In the genomic region with DNA sequence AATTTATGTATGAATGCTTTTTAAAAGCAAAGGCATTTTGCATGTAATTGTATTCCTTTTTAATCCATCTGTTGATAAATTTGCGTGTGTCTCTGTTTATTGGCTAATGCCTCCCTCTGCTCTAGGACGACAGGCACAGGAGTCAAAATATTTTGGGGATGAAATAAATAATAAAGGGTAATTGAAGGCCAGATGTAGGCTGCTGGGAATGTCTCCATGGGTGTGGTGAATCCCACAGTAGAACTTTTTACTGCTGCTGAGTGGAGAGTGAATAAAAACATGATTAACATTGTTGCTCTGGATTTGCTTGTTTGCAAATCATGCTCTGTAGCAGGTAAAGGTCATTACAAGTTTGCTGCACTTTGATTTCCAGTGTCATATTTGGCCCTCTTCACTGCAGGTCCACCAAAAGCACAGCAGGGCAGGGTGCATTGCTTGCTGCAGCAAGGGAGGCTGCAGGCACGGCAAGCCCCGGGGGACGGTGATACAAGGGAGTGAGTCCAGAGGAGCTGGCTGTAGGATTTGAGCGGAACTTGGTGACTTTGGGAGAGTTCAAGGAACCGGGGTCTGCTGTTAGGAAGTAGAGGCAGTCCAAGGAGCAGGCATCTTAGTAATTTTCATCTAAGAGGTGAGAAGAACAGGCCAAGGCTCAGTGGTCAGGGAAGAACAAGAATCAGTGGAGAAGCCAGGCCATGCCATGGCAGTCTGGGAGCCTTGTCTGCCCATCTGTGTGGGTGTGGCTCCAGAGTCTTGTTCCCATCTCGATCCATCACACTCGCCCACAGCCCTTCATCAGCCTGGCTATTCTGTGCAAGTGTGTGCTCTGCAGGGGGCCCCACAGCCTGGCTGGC, we compare ENCODE assay signal across 21 cellular contexts.
DNase-seq lines count a peak whose midpoint lies in the region; ATAC-seq and TF ChIP-seq lines count a peak whose summit lies in the region.
"Had no signal": no experiment of that assay in that cellular context is flagged by ENCODE, and none has a peak within 500 bp of the region (broad histone marks: within the 10 kb centered on the region; RNA-seq: fewer than 3 reads in every experiment).

No MANE protein-coding gene starts in this region.

- no peaks in the 10 kb centered on the region for H3K36me3 ChIP-seq in right atrium auricular region
- H3K36me3 ChIP-seq: BLaER1, MG63 had no signal

- no peak overlapping the region for H3K27ac ChIP-seq in right atrium auricular region
- H3K27ac ChIP-seq: BLaER1 had no signal

- H3K9me3 ChIP-seq in right atrium auricular region: no peaks in the 10 kb centered on the region
- H3K9me3 ChIP-seq: MG63 had no signal

- H3K36me3 Mint-ChIP-seq in stimulated activated naive B cell treated with anti-CD40 and anti-IgM and Interleukin-4, amounts not matched to agents 10 μg/mL and 1 μg/mL and 100 μg/mL, for 72 hours: no peaks in the 10 kb centered on the region

- H3K4me3 Mint-ChIP-seq in stimulated activated naive B cell treated with anti-CD40 and anti-IgM and Interleukin-4, amounts not matched to agents 10 μg/mL and 1 μg/mL and 100 μg/mL, for 72 hours: no peak overlapping the region
- H3K4me3 Mint-ChIP-seq: CD4-positive, alpha-beta T cell; HFFc6 had no signal

- no peak for TF ChIP-seq CTCF in right atrium auricular region (IDR thresholded peaks at IDR 0.05)

- H3K27me3 ChIP-seq in right atrium auricular region: no peaks in the 10 kb centered on the region
- H3K27me3 ChIP-seq: BLaER1, MG63 had no signal

- H3K27ac Mint-ChIP-seq in stimulated activated naive B cell treated with anti-CD40 and anti-IgM and Interleukin-4, amounts not matched to agents 10 μg/mL and 1 μg/mL and 100 μg/mL, for 72 hours: no peak overlapping the region
- H3K27ac Mint-ChIP-seq: CD4-positive, alpha-beta T cell; HFFc6 had no signal

- ATAC-seq in left ventricle myocardium superior: peak; percentile 41
- ATAC-seq in HG02840 (IDR thresholded peaks at IDR 0.05; ENCODE audit: low FRiP score, unreplicated experiment): no peak
- no peak for ATAC-seq in stimulated activated naive B cell treated with anti-CD40 and anti-IgM and Interleukin-4, amounts not matched to agents 10 μg/mL and 1 μg/mL and 100 μg/mL, for 72 hours (replicated peaks)
- ATAC-seq in GM19328 (IDR thresholded peaks at IDR 0.05; ENCODE audit: unreplicated experiment): no peak
- ATAC-seq: Panc1, SK-N-SH treated with all-trans-retinoic acid at 6 μM for 48 hours had no signal

- H3K4me1 ChIP-seq in right atrium auricular region: no peaks in the 10 kb centered on the region

- no peak overlapping the region for H3K4me3 ChIP-seq in right atrium auricular region
- H3K4me3 ChIP-seq: BLaER1, MG63 had no signal

- H3K9me3 Mint-ChIP-seq in stimulated activated naive B cell treated with anti-CD40 and anti-IgM and Interleukin-4, amounts not matched to agents 10 μg/mL and 1 μg/mL and 100 μg/mL, for 72 hours: peaks cover under 1 to 1% of the 10 kb centered on the region in 2 donors
- H3K9me3 Mint-ChIP-seq: CD4-positive, alpha-beta T cell had no signal

- H3K4me1 Mint-ChIP-seq in stimulated activated naive B cell treated with anti-CD40 and anti-IgM and Interleukin-4, amounts not matched to agents 10 μg/mL and 1 μg/mL and 100 μg/mL, for 72 hours: no peaks in the 10 kb centered on the region

- no peak for DNase-seq in left ventricle myocardium superior
- no peak for DNase-seq in right atrium auricular region (ENCODE audit: low spot score)
- peak; percentile 39 for DNase-seq in ecto neural progenitor cell (ENCODE audit: low spot score)
- peak; percentile 75 for DNase-seq in mesenteric fat pad (ENCODE audit: low spot score)
- no peak for DNase-seq in stimulated activated naive B cell treated with anti-CD40 and anti-IgM and Interleukin-4, amounts not matched to agents 10 μg/mL and 1 μg/mL and 100 μg/mL, for 72 hours
- DNase-seq: ACHN; CD4-positive, alpha-beta T cell; COR-L47; DND-41; HFFc6; MG63; NCI-H1417 treated with DMSO at 0.1 percent for 48 hours; NCI-H1930; NCI-H226; NCI-H510A treated with DMSO at 0.1 percent for 48 hours; NCI-H774 had no signal

- intact Hi-C loops in left ventricle myocardium superior (cut with micrococcal nuclease): no loop called here

- H3K27me3 Mint-ChIP-seq in stimulated activated naive B cell treated with anti-CD40 and anti-IgM and Interleukin-4, amounts not matched to agents 10 μg/mL and 1 μg/mL and 100 μg/mL, for 72 hours: peaks cover 9 to 17% of the 10 kb centered on the region in 2 donors

Comparison
In these comparisons a context has a peak if more than half of its experiments do, and no peak if none do; other contexts are left out.
1. DNase-seq: peak in ecto neural progenitor cell (single experiment) and mesenteric fat pad (single experiment); none in left ventricle myocardium superior (single experiment), right atrium auricular region (single experiment) and stimulated activated naive B cell treated with anti-CD40 and anti-IgM and Interleukin-4, amounts not matched to agents 10 μg/mL and 1 μg/mL and 100 μg/mL, for 72 hours (single experiment).